In the genomic region with DNA sequence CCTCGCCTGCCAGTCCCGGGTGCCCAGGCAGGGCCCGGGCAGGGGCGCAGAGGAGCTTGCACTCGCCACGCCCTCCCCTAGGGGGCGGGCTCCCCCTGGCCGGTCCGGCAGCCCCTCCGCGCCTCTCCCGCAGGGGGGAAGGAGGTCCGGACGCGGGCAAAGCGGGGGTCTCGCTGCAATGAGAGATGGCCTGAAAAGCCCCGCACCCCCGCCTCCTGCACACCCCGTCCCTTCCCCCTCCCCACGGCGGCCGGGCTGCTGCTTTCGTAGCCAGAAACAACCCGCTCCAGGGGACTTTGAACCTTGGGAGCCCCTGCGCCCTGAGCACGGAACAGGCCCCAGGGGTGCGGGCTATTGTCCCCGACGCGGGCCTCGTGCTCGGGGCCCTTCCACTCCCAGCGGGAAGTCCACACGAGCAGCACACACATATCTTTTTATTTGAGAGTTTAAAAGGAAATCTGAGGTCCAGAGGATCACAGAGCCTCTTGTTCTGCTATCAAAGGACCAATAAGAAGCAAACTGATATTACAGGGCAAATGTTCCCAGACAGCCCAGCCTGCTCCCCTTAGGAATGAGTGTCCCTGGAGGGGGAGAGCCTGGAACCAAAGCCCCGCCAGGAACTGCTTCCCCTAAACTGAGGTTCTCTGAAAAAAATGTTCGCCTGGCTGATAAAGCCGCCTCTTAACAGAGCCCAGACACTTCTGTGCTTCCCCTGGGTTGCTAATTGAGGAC, we compare ENCODE assay signal across 1 cellular context.
TF ChIP-seq lines count a peak whose summit lies in the region.

No MANE protein-coding gene starts in this region.

TF ChIP-seq in HepG2, 621 proteins besides CTCF, POLR2A, EP300 and RAD21 (continued from another document and continues in another):
- TF ChIP-seq, protein P1, sequence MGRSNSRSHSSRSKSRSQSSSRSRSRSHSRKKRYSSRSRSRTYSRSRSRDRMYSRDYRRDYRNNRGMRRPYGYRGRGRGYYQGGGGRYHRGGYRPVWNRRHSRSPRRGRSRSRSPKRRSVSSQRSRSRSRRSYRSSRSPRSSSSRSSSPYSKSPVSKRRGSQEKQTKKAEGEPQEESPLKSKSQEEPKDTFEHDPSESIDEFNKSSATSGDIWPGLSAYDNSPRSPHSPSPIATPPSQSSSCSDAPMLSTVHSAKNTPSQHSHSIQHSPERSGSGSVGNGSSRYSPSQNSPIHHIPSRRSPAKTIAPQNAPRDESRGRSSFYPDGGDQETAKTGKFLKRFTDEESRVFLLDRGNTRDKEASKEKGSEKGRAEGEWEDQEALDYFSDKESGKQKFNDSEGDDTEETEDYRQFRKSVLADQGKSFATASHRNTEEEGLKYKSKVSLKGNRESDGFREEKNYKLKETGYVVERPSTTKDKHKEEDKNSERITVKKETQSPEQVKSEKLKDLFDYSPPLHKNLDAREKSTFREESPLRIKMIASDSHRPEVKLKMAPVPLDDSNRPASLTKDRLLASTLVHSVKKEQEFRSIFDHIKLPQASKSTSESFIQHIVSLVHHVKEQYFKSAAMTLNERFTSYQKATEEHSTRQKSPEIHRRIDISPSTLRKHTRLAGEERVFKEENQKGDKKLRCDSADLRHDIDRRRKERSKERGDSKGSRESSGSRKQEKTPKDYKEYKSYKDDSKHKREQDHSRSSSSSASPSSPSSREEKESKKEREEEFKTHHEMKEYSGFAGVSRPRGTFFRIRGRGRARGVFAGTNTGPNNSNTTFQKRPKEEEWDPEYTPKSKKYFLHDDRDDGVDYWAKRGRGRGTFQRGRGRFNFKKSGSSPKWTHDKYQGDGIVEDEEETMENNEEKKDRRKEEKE (IDR thresholded peaks at IDR 0.05): no peak
- TF ChIP-seq NFATC3 (CRISPR knock-in tag; IDR thresholded peaks at IDR 0.05) (no peak), SPEN (CRISPR knock-in tag; IDR thresholded peaks at IDR 0.05; ENCODE audit: low read depth) (peak; percentile 52; the same call in 1 of the 2 replicates), HDAC1 (CRISPR knock-in tag; IDR thresholded peaks at IDR 0.05) (peak; percentile 61; the same call in 1 of the 2 replicates), ZNF317 (CRISPR knock-in tag; IDR thresholded peaks at IDR 0.05) (no peak), TOE1 (CRISPR knock-in tag; IDR thresholded peaks at IDR 0.05) (no peak), KMT2B (CRISPR knock-in tag; IDR thresholded peaks at IDR 0.05) (0 out of 2 replicates have a peak, but pooled peaks have one; percentile 35), RXRA (CRISPR knock-in tag; IDR thresholded peaks at IDR 0.05) (peak; percentile 78), CHCHD3 (CRISPR knock-in tag; IDR thresholded peaks at IDR 0.05) (no peak), NPAS2 (CRISPR knock-in tag; IDR thresholded peaks at IDR 0.05; ENCODE audit: borderline replicate concordance) (no peak), ZNF777 (CRISPR knock-in tag; IDR thresholded peaks at IDR 0.05) (peak; percentile 29; the same call in 1 of the 2 replicates), ZNF879 (CRISPR knock-in tag; IDR thresholded peaks at IDR 0.05) (no peak), TBX2 (CRISPR knock-in tag; IDR thresholded peaks at IDR 0.05; ENCODE audit: borderline replicate concordance) (peak; percentile 76; the same call in 1 of the 2 replicates), MIER2 (CRISPR knock-in tag; IDR thresholded peaks at IDR 0.05) (no peak), NCOA2 (CRISPR knock-in tag; IDR thresholded peaks at IDR 0.05) (peak; percentile 73), ZNF34 (CRISPR knock-in tag; IDR thresholded peaks at IDR 0.05; ENCODE audit: borderline replicate concordance) (no peak), ZNF326 (CRISPR knock-in tag; IDR thresholded peaks at IDR 0.05; ENCODE audit: borderline replicate concordance) (no peak; the same call in 1 of the 2 replicates), MEF2D (CRISPR knock-in tag; IDR thresholded peaks at IDR 0.05) (0 out of 2 replicates have a peak, but pooled peaks have one; percentile 44), DNMT3B (CRISPR knock-in tag; conservative IDR thresholded peaks at IDR 0.05) (0 out of 2 replicates have a peak, but pooled peaks have one; percentile 42), ZFY (CRISPR knock-in tag; IDR thresholded peaks at IDR 0.05) (peak; percentile 88), RBM39 (IDR thresholded peaks at IDR 0.05; ENCODE audit: low read depth, low read length, poor library complexity, severe bottlenecking) (peak; percentile 56), ZNF460 (CRISPR knock-in tag; IDR thresholded peaks at IDR 0.05; ENCODE audit: borderline replicate concordance) (no peak), TMF1 (CRISPR knock-in tag; IDR thresholded peaks at IDR 0.05; ENCODE audit: low read depth) (peak; percentile 89), TCF12 (IDR thresholded peaks at IDR 0.05) (no peak), TCF12 (CRISPR knock-in tag; IDR thresholded peaks at IDR 0.05) (0 out of 2 replicates have a peak, but pooled peaks have one; percentile 54), SRSF1 (optimal IDR thresholded peaks at IDR 0.05; ENCODE audit: low read depth, low read length) (no peak), KLF12 (CRISPR knock-in tag; IDR thresholded peaks at IDR 0.05; ENCODE audit: borderline replicate concordance) (no peak), TSC22D2 (CRISPR knock-in tag; IDR thresholded peaks at IDR 0.05; ENCODE audit: borderline replicate concordance) (no peak; the same call in 1 of the 2 replicates), EHMT2 (IDR thresholded peaks at IDR 0.05; ENCODE audit: borderline replicate concordance, low read depth, low read length) (no peak), RFX1 (IDR thresholded peaks at IDR 0.05) (no peak)
- TF ChIP-seq, protein P2, sequence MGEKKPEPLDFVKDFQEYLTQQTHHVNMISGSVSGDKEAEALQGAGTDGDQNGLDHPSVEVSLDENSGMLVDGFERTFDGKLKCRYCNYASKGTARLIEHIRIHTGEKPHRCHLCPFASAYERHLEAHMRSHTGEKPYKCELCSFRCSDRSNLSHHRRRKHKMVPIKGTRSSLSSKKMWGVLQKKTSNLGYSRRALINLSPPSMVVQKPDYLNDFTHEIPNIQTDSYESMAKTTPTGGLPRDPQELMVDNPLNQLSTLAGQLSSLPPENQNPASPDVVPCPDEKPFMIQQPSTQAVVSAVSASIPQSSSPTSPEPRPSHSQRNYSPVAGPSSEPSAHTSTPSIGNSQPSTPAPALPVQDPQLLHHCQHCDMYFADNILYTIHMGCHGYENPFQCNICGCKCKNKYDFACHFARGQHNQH (CRISPR knock-in tag; IDR thresholded peaks at IDR 0.05): peak; percentile 72
- TF ChIP-seq, protein P3, sequence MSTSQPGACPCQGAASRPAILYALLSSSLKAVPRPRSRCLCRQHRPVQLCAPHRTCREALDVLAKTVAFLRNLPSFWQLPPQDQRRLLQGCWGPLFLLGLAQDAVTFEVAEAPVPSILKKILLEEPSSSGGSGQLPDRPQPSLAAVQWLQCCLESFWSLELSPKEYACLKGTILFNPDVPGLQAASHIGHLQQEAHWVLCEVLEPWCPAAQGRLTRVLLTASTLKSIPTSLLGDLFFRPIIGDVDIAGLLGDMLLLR (CRISPR knock-in tag; IDR thresholded peaks at IDR 0.05): no peak
- TF ChIP-seq, protein P4, sequence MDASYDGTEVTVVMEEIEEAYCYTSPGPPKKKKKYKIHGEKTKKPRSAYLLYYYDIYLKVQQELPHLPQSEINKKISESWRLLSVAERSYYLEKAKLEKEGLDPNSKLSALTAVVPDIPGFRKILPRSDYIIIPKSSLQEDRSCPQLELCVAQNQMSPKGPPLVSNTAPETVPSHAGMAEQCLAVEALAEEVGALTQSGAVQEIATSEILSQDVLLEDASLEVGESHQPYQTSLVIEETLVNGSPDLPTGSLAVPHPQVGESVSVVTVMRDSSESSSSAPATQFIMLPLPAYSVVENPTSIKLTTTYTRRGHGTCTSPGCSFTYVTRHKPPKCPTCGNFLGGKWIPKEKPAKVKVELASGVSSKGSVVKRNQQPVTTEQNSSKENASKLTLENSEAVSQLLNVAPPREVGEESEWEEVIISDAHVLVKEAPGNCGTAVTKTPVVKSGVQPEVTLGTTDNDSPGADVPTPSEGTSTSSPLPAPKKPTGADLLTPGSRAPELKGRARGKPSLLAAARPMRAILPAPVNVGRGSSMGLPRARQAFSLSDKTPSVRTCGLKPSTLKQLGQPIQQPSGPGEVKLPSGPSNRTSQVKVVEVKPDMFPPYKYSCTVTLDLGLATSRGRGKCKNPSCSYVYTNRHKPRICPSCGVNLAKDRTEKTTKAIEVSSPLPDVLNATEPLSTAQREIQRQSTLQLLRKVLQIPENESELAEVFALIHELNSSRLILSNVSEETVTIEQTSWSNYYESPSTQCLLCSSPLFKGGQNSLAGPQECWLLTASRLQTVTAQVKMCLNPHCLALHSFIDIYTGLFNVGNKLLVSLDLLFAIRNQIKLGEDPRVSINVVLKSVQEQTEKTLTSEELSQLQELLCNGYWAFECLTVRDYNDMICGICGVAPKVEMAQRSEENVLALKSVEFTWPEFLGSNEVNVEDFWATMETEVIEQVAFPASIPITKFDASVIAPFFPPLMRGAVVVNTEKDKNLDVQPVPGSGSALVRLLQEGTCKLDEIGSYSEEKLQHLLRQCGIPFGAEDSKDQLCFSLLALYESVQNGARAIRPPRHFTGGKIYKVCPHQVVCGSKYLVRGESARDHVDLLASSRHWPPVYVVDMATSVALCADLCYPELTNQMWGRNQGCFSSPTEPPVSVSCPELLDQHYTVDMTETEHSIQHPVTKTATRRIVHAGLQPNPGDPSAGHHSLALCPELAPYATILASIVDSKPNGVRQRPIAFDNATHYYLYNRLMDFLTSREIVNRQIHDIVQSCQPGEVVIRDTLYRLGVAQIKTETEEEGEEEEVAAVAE (CRISPR knock-in tag; IDR thresholded peaks at IDR 0.05; ENCODE audit: borderline replicate concordance): no peak; the same call in 1 of the 2 replicates
- TF ChIP-seq, protein P5, sequence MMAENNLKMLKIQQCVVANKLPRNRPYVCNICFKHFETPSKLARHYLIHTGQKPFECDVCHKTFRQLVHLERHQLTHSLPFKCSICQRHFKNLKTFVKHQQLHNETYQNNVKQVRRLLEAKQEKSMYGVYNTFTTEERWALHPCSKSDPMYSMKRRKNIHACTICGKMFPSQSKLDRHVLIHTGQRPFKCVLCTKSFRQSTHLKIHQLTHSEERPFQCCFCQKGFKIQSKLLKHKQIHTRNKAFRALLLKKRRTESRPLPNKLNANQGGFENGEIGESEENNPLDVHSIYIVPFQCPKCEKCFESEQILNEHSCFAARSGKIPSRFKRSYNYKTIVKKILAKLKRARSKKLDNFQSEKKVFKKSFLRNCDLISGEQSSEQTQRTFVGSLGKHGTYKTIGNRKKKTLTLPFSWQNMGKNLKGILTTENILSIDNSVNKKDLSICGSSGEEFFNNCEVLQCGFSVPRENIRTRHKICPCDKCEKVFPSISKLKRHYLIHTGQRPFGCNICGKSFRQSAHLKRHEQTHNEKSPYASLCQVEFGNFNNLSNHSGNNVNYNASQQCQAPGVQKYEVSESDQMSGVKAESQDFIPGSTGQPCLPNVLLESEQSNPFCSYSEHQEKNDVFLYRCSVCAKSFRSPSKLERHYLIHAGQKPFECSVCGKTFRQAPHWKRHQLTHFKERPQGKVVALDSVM (CRISPR knock-in tag; IDR thresholded peaks at IDR 0.05): peak; percentile 40; the same call in 1 of the 2 replicates
- TF ChIP-seq, protein P6, sequence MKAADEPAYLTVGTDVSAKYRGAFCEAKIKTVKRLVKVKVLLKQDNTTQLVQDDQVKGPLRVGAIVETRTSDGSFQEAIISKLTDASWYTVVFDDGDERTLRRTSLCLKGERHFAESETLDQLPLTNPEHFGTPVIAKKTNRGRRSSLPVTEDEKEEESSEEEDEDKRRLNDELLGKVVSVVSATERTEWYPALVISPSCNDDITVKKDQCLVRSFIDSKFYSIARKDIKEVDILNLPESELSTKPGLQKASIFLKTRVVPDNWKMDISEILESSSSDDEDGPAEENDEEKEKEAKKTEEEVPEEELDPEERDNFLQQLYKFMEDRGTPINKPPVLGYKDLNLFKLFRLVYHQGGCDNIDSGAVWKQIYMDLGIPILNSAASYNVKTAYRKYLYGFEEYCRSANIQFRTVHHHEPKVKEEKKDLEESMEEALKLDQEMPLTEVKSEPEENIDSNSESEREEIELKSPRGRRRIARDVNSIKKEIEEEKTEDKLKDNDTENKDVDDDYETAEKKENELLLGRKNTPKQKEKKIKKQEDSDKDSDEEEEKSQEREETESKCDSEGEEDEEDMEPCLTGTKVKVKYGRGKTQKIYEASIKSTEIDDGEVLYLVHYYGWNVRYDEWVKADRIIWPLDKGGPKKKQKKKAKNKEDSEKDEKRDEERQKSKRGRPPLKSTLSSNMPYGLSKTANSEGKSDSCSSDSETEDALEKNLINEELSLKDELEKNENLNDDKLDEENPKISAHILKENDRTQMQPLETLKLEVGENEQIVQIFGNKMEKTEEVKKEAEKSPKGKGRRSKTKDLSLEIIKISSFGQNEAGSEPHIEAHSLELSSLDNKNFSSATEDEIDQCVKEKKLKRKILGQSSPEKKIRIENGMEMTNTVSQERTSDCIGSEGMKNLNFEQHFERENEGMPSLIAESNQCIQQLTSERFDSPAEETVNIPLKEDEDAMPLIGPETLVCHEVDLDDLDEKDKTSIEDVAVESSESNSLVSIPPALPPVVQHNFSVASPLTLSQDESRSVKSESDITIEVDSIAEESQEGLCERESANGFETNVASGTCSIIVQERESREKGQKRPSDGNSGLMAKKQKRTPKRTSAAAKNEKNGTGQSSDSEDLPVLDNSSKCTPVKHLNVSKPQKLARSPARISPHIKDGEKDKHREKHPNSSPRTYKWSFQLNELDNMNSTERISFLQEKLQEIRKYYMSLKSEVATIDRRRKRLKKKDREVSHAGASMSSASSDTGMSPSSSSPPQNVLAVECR (CRISPR knock-in tag; IDR thresholded peaks at IDR 0.05; ENCODE audit: borderline replicate concordance): peak; percentile 50; the same call in 1 of the 2 replicates
- TF ChIP-seq, protein P7, sequence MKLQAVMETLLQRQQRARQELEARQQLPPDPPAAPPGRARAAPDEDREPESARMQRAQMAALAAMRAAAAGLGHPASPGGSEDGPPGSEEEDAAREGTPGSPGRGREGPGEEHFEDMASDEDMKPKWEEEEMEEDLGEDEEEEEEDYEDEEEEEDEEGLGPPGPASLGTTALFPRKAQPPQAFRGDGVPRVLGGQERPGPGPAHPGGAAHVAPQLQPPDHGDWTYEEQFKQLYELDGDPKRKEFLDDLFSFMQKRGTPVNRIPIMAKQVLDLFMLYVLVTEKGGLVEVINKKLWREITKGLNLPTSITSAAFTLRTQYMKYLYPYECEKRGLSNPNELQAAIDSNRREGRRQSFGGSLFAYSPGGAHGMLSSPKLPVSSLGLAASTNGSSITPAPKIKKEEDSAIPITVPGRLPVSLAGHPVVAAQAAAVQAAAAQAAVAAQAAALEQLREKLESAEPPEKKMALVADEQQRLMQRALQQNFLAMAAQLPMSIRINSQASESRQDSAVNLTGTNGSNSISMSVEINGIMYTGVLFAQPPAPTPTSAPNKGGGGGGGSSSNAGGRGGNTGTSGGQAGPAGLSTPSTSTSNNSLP (IDR thresholded peaks at IDR 0.05; ENCODE audit: low read depth, low read length): no peak
- TF ChIP-seq, protein P8, sequence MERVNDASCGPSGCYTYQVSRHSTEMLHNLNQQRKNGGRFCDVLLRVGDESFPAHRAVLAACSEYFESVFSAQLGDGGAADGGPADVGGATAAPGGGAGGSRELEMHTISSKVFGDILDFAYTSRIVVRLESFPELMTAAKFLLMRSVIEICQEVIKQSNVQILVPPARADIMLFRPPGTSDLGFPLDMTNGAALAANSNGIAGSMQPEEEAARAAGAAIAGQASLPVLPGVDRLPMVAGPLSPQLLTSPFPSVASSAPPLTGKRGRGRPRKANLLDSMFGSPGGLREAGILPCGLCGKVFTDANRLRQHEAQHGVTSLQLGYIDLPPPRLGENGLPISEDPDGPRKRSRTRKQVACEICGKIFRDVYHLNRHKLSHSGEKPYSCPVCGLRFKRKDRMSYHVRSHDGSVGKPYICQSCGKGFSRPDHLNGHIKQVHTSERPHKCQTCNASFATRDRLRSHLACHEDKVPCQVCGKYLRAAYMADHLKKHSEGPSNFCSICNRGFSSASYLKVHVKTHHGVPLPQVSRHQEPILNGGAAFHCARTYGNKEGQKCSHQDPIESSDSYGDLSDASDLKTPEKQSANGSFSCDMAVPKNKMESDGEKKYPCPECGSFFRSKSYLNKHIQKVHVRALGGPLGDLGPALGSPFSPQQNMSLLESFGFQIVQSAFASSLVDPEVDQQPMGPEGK (CRISPR knock-in tag; IDR thresholded peaks at IDR 0.05): peak; percentile 95
